In genomic region chr10:49418053-49418326, GRCh38 we compare ENCODE assay signal across 33 cellular contexts. TPM values are rescaled to one million over a fixed set of nuclear protein-coding genes. Genes with fewer than 3 reads are reported as not detected.
"Had no signal": no experiment of that assay in that cellular context is flagged by ENCODE, and none has a peak within 500 bp of the region (broad histone marks: within the 10 kb centered on the region; RNA-seq: fewer than 3 reads in every experiment).

No MANE protein-coding gene starts in this region.

- H3K27ac ChIP-seq: adrenal gland, SJSA1 had no signal

- H3K9me3 Mint-ChIP-seq: activated T-cell treated with anti-CD3 and anti-CD28 coated beads, Interleukin-2, amount 50 U/mL, for 4 hours; activated T-helper 1 cell treated with anti-CD3 and anti-CD28 coated beads, Interleukin-12 subunit alpha, Interleukin-12 subunit beta, Interleukin-2, Interleukin-4 antibody, amounts not matched to agents 30 ng/mL and 10 ng/mL and 1 ng/mL, durations not matched to agents 14 hours and 24 hours and 36 hours; T-helper 1 cell treated with Interleukin-12 subunit alpha and Interleukin-12 subunit beta and Interleukin-4 antibody, amounts not matched to agents 30 μg/mL and 1 μg/mL, for 36 hours; T-helper 2 cell treated with Interferon-gamma antibody and Interleukin-4, amounts not matched to agents 5 μg/mL and 100 μg/mL, for 36 hours had no signal

- H3K4me2 ChIP-seq: SK-N-SH had no signal

- H3K4me3 ChIP-seq: adrenal gland, body of pancreas, breast epithelium, SJSA1 had no signal

- H3K9me2 ChIP-seq: SK-N-SH had no signal

- H3K4me3 Mint-ChIP-seq: activated CD4-positive, alpha-beta memory T cell treated with anti-CD3 and anti-CD28 coated beads for 36 hours; activated naive CD4-positive, alpha-beta T cell treated with anti-CD3 and anti-CD28 coated beads for 36 hours; activated T-cell treated with anti-CD3 and anti-CD28 coated beads, Interleukin-2, amount 50 U/mL, for 4 hours; activated T-helper 1 cell treated with anti-CD3 and anti-CD28 coated beads, Interleukin-12 subunit alpha, Interleukin-12 subunit beta, Interleukin-2, Interleukin-4 antibody, amounts not matched to agents 30 ng/mL and 10 ng/mL and 1 ng/mL, durations not matched to agents 14 hours and 24 hours and 36 hours; T-helper 1 cell treated with Interleukin-12 subunit alpha and Interleukin-12 subunit beta and Interleukin-4 antibody, amounts not matched to agents 30 μg/mL and 1 μg/mL, for 36 hours; T-helper 2 cell treated with Interferon-gamma antibody and Interleukin-4, amounts not matched to agents 5 μg/mL and 100 μg/mL, for 36 hours; WTC11 had no signal

- H3K27me3 ChIP-seq: adrenal gland, body of pancreas, breast epithelium had no signal

- H3K4me1 ChIP-seq: adrenal gland, SJSA1 had no signal

- H3K27ac Mint-ChIP-seq: activated CD4-positive, alpha-beta memory T cell treated with anti-CD3 and anti-CD28 coated beads for 36 hours; activated naive CD4-positive, alpha-beta T cell treated with anti-CD3 and anti-CD28 coated beads for 36 hours; activated naive CD4-positive, alpha-beta T cell treated with anti-CD3 and anti-CD28 coated beads, Interleukin-2, amount 50 U/mL, for 72 hours; activated T-helper 1 cell treated with anti-CD3 and anti-CD28 coated beads, Interleukin-12 subunit alpha, Interleukin-12 subunit beta, Interleukin-2, Interleukin-4 antibody, amounts not matched to agents 30 ng/mL and 10 ng/mL and 1 ng/mL, durations not matched to agents 14 hours and 24 hours and 36 hours; T-helper 1 cell treated with Interleukin-12 subunit alpha and Interleukin-12 subunit beta and Interleukin-4 antibody, amounts not matched to agents 30 μg/mL and 1 μg/mL, for 36 hours; T-helper 2 cell treated with Interferon-gamma antibody and Interleukin-4, amounts not matched to agents 5 μg/mL and 100 μg/mL, for 36 hours; WTC11 had no signal

- ATAC-seq: activated CD4-positive, CD25-positive, alpha-beta regulatory T cell treated with anti-CD3 and anti-CD28 coated beads, Interleukin-2, amount 50 U/mL, for 24 hours; activated naive CD4-positive, alpha-beta T cell treated with anti-CD3 and anti-CD28 coated beads, Interleukin-2, amount 50 U/mL, for 72 hours; activated T-cell treated with anti-CD3 and anti-CD28 coated beads, Interleukin-2, amount 50 U/mL, for 4 hours had no signal

- H3K36me3 ChIP-seq: adrenal gland, breast epithelium, SJSA1 had no signal

- H3K9me3 ChIP-seq: adrenal gland, body of pancreas, breast epithelium, SJSA1, SK-N-SH had no signal

- H3K36me3 Mint-ChIP-seq: activated CD4-positive, alpha-beta memory T cell treated with anti-CD3 and anti-CD28 coated beads for 36 hours; activated naive CD4-positive, alpha-beta T cell treated with anti-CD3 and anti-CD28 coated beads, Interleukin-2, amount 50 U/mL, for 72 hours; WTC11 had no signal

- H3K9ac ChIP-seq: SK-N-SH had no signal

- DNase-seq: activated CD4-positive, alpha-beta memory T cell treated with anti-CD3 and anti-CD28 coated beads for 36 hours; activated CD4-positive, alpha-beta T cell treated with anti-CD3 and anti-CD28 coated beads for 4 hours; activated CD4-positive, alpha-beta T cell treated with anti-CD3 and anti-CD28 coated beads, Interleukin-2, amount 50 U/mL, for 1 hour; activated CD8-positive, alpha-beta memory T cell treated with anti-CD3 and anti-CD28 coated beads, Interleukin-2, amount 50 U/mL, for 4 hours; activated gamma-delta T cell treated with Interleukin-2 at 50 U/mL for 16 hours; activated naive CD4-positive, alpha-beta T cell treated with anti-CD3 and anti-CD28 coated beads for 36 hours; activated T-cell treated with anti-CD3 and anti-CD28 coated beads for 4 hours; activated T-cell treated with anti-CD3 and anti-CD28 coated beads, Interleukin-2, amount 50 U/mL, for 4 hours; adrenal gland; body of pancreas; NCI-H1105; NCI-H1417 treated with DMSO at 0.1 percent for 48 hours; NCI-H187 treated with DMSO at 0.1 percent for 48 hours; NCI-H2081; NCI-H2171 treated with DMSO at 0.1 percent for 48 hours; NCI-H2227 treated with DMSO at 0.1 percent for 48 hours; NCI-H524 treated with DMSO at 0.1 percent for 48 hours; NCI-H748 treated with DMSO at 0.1 percent for 48 hours; Right ventricle myocardium superior; SK-N-SH had no signal

RNA-seq across cellular contexts. Expression of gene DRGX, which starts 22.1 kb away (rescaled TPM):
- total RNA-seq: activated CD4-positive, alpha-beta memory T cell treated with anti-CD3 and anti-CD28 coated beads for 36 hours; activated naive CD4-positive, alpha-beta T cell treated with anti-CD3 and anti-CD28 coated beads for 36 hours; activated naive CD4-positive, alpha-beta T cell treated with anti-CD3 and anti-CD28 coated beads, Interleukin-2, amount 50 U/mL, for 72 hours; activated T-cell treated with anti-CD3 and anti-CD28 coated beads, Interleukin-2, amount 50 U/mL, for 4 hours; activated T-helper 1 cell treated with anti-CD3 and anti-CD28 coated beads, Interleukin-12 subunit alpha, Interleukin-12 subunit beta, Interleukin-2, Interleukin-4 antibody, amounts not matched to agents 30 ng/mL and 10 ng/mL and 1 ng/mL, durations not matched to agents 14 hours and 24 hours and 36 hours; astrocyte; body of pancreas; breast epithelium; cardiac septum; M059J; NCI-H460; OCI-LY7; Right ventricle myocardium superior; SJSA1; WTC11 had no signal
- polyA plus RNA-seq: SK-N-SH had no signal
